8 cellular contexts compared by ENCODE assay signal in the genomic region with DNA sequence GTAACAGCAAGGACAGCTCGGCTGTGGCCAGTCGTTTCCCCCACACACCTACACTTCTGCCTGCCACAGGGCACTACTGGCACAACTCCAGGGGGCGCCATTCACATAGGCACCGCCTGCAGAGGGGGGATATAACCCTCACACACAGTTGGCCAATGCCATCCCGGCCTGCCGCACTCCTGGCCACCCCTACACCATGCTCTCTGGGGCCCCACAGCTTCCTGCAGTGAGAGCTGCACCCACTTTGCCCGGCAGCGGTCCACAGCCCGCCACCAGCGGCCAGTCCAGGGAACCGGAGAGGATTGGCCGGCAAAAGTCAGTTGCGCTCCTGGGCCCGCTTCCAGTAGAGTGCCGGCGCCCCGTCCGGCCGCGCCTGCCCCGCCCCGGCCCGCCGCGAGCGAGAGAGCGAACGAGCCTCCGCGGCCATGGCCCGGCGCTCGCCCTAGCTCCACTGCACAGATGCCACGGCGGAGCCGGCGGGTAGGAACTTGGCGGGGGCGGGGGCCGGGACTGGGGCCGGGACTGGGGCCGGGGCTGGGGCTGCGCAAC. TPM values are rescaled to one million over a fixed set of nuclear protein-coding genes. Genes with fewer than 3 reads are reported as not detected.
DNase-seq lines count a peak whose midpoint lies in the region; ATAC-seq and TF ChIP-seq lines count a peak whose summit lies in the region.

No MANE protein-coding gene starts in this region.

- H3K9me3 Mint-ChIP-seq in H9 = no peaks in the 10 kb centered on the region
- H3K9me3 Mint-ChIP-seq in endodermal cell = no peaks in the 10 kb centered on the region
- H3K9me3 Mint-ChIP-seq in memory B cell = no peaks in the 10 kb centered on the region

- no peak overlapping the region for H2BK120ac ChIP-seq in H9 (ENCODE audit: low read depth, low read length, poor library complexity, severe bottlenecking)

- TF ChIP-seq CTCF in H9 (conservative IDR thresholded peaks at IDR 0.05) (peak; percentile 76), endodermal cell (conservative IDR thresholded peaks at IDR 0.05) (peak; percentile 78)

- H3K23ac ChIP-seq in H9 (ENCODE audit: insufficient read length, low read depth, low read length) = no peak overlapping the region

- ATAC-seq in memory B cell (ENCODE audit: low read depth) = peak; percentile 43
- no peak for ATAC-seq in GM18861 (IDR thresholded peaks at IDR 0.05; ENCODE audit: unreplicated experiment)

- peaks cover 10% of the 10 kb centered on the region for H3K23me2 ChIP-seq in H9 (ENCODE audit: insufficient read length, low read depth, low read length, poor library complexity, severe bottlenecking)

- H3K27me3 Mint-ChIP-seq in H9 (ENCODE audit: low read depth) (peaks cover 14% of the 10 kb centered on the region), endodermal cell (ENCODE audit: insufficient read depth) (no peaks in the 10 kb centered on the region), memory B cell (no peaks in the 10 kb centered on the region)

- H3K36me3 Mint-ChIP-seq in H9 (ENCODE audit: insufficient read depth in 1 of 3, low read depth in 3 of 3) = peaks cover 0 to 7% (median 0%) of the 10 kb centered on the region in 3 experiments; a peak in 4 of 7 replicates
- H3K36me3 Mint-ChIP-seq in endodermal cell (ENCODE audit: low read depth) = peaks cover 4% of the 10 kb centered on the region
- H3K36me3 Mint-ChIP-seq in memory B cell = peaks cover 1% of the 10 kb centered on the region

- H3K36me3 ChIP-seq in endodermal cell (ENCODE audit: control insufficient read depth, insufficient read depth, low read length) = no peaks in the 10 kb centered on the region

- H3K14ac ChIP-seq in H9 (ENCODE audit: insufficient read depth, low read length) = no peak overlapping the region

- H3K9me3 ChIP-seq in H9 (ENCODE audit: control insufficient read depth, low read depth, low read length) = no peaks in the 10 kb centered on the region
- H3K9me3 ChIP-seq in endodermal cell (ENCODE audit: control insufficient read depth, low read length) = no peaks in the 10 kb centered on the region

- H3K18ac ChIP-seq in H9 (ENCODE audit: insufficient read length, low read depth, low read length) = no peak overlapping the region

- no peak overlapping the region for H4K8ac ChIP-seq in H9 (replicated peaks; ENCODE audit: insufficient read length, low read depth, low read length)

- DNase-seq in GF-D8 (lab: John Stamatoyannopoulos, UW) (peak; percentile 42), H9 (peak; percentile 55), NCI-H1092 treated with DMSO at 0.1 percent for 48 hours (lab: John Stamatoyannopoulos, UW) (peak; percentile 33), endodermal cell (peak; percentile 83), memory B cell (ENCODE audit: low spot score in 2 of 2) (peak in 1 of 2 donors; percentile 22)
- peak; percentile 50 to 64 for DNase-seq in activated CD4-positive, alpha-beta T cell treated with anti-CD3 and anti-CD28 coated beads, Interleukin-2, amount 50 U/mL, for 48 hours
- peak in 5 of 6 experiments; percentile 32 to 68 (median 46) for DNase-seq in stimulated activated naive CD4-positive, alpha-beta T cell (lab: John Stamatoyannopoulos, UW)

- no peak overlapping the region for H2BK20ac ChIP-seq in H9 (ENCODE audit: low read depth, low read length, poor library complexity, severe bottlenecking)

- no peak overlapping the region for H3K4ac ChIP-seq in H9 (ENCODE audit: low read depth, low read length)

- H3K79me2 ChIP-seq in H9 (ENCODE audit: insufficient read depth, low read length) = no peaks in the 10 kb centered on the region

- no peak overlapping the region for H2BK15ac ChIP-seq in H9 (ENCODE audit: low read depth, low read length)

- H3K4me3 Mint-ChIP-seq in H9 (peak overlapping the region; percentile 62 to 78), endodermal cell (peak overlapping the region; percentile 51), memory B cell (peak overlapping the region; percentile 79)

- H4K20me1 ChIP-seq in H9 (ENCODE audit: control insufficient read depth, insufficient read depth, insufficient read length) = no peaks in the 10 kb centered on the region

- no peak overlapping the region for H4K5ac ChIP-seq in H9 (ENCODE audit: insufficient read length, low read depth, low read length)

- H3K9ac ChIP-seq in H9 (ENCODE audit: extremely low read depth, insufficient read length, low read length) (no peak overlapping the region), endodermal cell (ENCODE audit: extremely low read depth, low read length, poor library complexity, severe bottlenecking) (no peak overlapping the region)

- no peaks in the 10 kb centered on the region for H3K79me1 ChIP-seq in H9 (ENCODE audit: insufficient read depth, low read depth, low read length, poor library complexity, severe bottlenecking)

- H3K4me1 ChIP-seq in H9 (ENCODE audit: insufficient read depth, low read length) (no peaks in the 10 kb centered on the region; the same call in 1 of the 2 replicates), endodermal cell (ENCODE audit: control insufficient read depth, insufficient read depth, low read length) (peaks cover 18% of the 10 kb centered on the region)

- no peak overlapping the region for H4K91ac ChIP-seq in H9 (ENCODE audit: insufficient read length, low read depth, low read length)

- H3K4me2 ChIP-seq in H9 (ENCODE audit: insufficient read depth, insufficient read length, low read length) = peak overlapping the region; percentile 61

- H3K27ac ChIP-seq in H9 (ENCODE audit: insufficient read length, low read depth, low read length) (no peak overlapping the region), endodermal cell (ENCODE audit: low read depth, low read length) (no peak overlapping the region)

- no peak overlapping the region for H3K56ac ChIP-seq in H9 (ENCODE audit: insufficient read length, low read depth, low read length)

- no peak overlapping the region for H2AFZ ChIP-seq in H9 (ENCODE audit: low read length)

- H3K4me1 Mint-ChIP-seq in H9 (peaks cover 20 to 34% of the 10 kb centered on the region in 2 experiments), endodermal cell (peaks cover 27% of the 10 kb centered on the region), memory B cell (peaks cover 48% of the 10 kb centered on the region)

- no peaks in the 10 kb centered on the region for H3K27me3 ChIP-seq in H9 (ENCODE audit: insufficient read depth, low read length)
- H3K27me3 ChIP-seq in endodermal cell (ENCODE audit: control insufficient read depth, insufficient read depth, low read length, poor library complexity, severe bottlenecking) = peaks cover 8% of the 10 kb centered on the region

- no peak overlapping the region for H3T11ph ChIP-seq in H9 (ENCODE audit: low read length)

- no peak overlapping the region for H2AK5ac ChIP-seq in H9 (ENCODE audit: insufficient read length, low read length)

- no CpG with 5 or more reads among the region's 43 CpGs for WGBS in H9 (ENCODE audit: extremely low coverage, insufficient read length, low lambda C conversion rate)
- 6 to 8% methylated on average over 31 to 43 of the region's 43 CpGs for WGBS in endodermal cell (ENCODE audit: insufficient coverage in 1 of 2, insufficient read length in 1 of 2), 2 experiments

- H2BK5ac ChIP-seq in H9 (ENCODE audit: insufficient read length, low read length) = no peak overlapping the region

- H2BK12ac ChIP-seq in H9 (ENCODE audit: insufficient read length, low read depth, low read length) = no peak overlapping the region

- H3K27ac Mint-ChIP-seq in H9 (no peak overlapping the region; a peak in 1 of 7 replicates), endodermal cell (no peak overlapping the region), memory B cell (peak overlapping the region; percentile 75)

- peak overlapping the region; percentile 74 for H3K4me3 ChIP-seq in endodermal cell (ENCODE audit: low read length)

RNA-seq across cellular contexts. Expression of a gene that starts 25.6 kb away (rescaled TPM):
- total RNA-seq in H9 (2021) = 3.8 and 4.2 TPM in 2 replicates
- total RNA-seq in endodermal cell = 1 to 10 TPM in 1 of 2 donors, under 1 TPM in 1; 0.40 to 1.6 TPM
- 2.9 TPM for polyA plus RNA-seq in endodermal cell (2013, experiment 1 of 2)
- 2.2 TPM for polyA plus RNA-seq in endodermal cell (2013, experiment 2 of 2)
